Comparison of ENCODE assay signal across 4 cellular contexts in genomic region chr6:9638861-9639260, GRCh38.
"Had no signal": no experiment of that assay in that cellular context is flagged by ENCODE, and none has a peak within 500 bp of the region (broad histone marks: within the 10 kb centered on the region; RNA-seq: fewer than 3 reads in every experiment).

No MANE protein-coding gene starts in this region.

- DNase-seq: IMR-90, KBM-7, KG1 had no signal

- H3K4me3 ChIP-seq: K562 had no signal
